Comparison of ENCODE assay signal across 19 cellular contexts in the genomic region with DNA sequence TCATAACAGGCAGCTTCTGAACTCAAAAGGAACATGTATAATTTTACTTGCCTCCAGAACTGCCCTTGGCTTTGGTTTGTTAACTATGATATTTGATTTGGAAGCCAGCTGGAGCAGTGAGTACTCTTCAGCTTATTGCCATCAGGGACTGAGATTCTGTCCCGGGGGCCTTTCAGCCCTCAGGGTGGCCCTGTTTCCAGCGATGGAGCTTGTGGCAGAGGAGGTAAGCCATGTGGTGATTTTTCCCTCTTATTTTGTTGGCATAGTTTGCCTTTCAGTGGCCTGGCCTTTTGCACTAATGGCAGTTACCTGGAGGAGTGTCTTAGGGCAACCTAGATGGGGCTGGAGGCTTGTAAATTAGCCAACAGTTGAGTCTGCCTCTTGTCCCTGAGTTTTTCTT.
"Had no signal": no experiment of that assay in that cellular context is flagged by ENCODE, and none has a peak within 500 bp of the region (broad histone marks: within the 10 kb centered on the region; RNA-seq: fewer than 3 reads in every experiment).

No MANE protein-coding gene starts in this region.

- H3K4me2 ChIP-seq: KMS-11, SK-N-SH had no signal

- H3K4me3 ChIP-seq: K562 had no signal

- DNase-seq: MV-4-11; NCI-H1048; NCI-H1436; NCI-H187; NCI-H2029; NCI-H2081 treated with DMSO at 0.1 percent for 48 hours; NCI-H2171; NCI-H226; NCI-H69; NCI-H774; NK-92 treated with Interleukin-12 subunit alpha and Interleukin-12 subunit beta, amount 100 ng/mL, for 24 hours; PC-3; SHP77; SK-N-SH; SW 1271; T-cell had no signal

- H3K9me3 ChIP-seq: SK-N-SH had no signal

- H3K27ac ChIP-seq: KMS-11, RWPE1 had no signal

- H3K9ac ChIP-seq: KMS-11, SK-N-SH had no signal
